ENCODE assay signal across 18 cellular contexts in genomic region chr10:117944676-117945447, GRCh38.
DNase-seq lines count a peak whose midpoint lies in the region; ATAC-seq, FAIRE-seq and TF ChIP-seq lines count a peak whose summit lies in the region.
"Had no signal": no experiment of that assay in that cellular context is flagged by ENCODE, and none has a peak within 500 bp of the region (broad histone marks: within the 10 kb centered on the region; RNA-seq: fewer than 3 reads in every experiment).

No MANE protein-coding gene starts in this region.

- POLR2A ChIA-PET in GM12878 (lab: Charles Lee), result no interaction called here

- BruUV-seq in GM12878 (replicated peaks; lab: Mats Ljungman, UMichigan), result no TSS peak

- CTCF ChIA-PET in GM12878 (lab: Yijun Ruan, JAX), result no interaction called here

- FAIRE-seq in GM12891 (lab: Jason Lieb, UNC), result no peak
- FAIRE-seq in GM12878 (lab: Jason Lieb, UNC), result no peak
- FAIRE-seq: D721Med had no signal

- TF ChIP-seq POLR2A in GM12891 (IDR thresholded peaks at IDR 0.05; ENCODE audit: low read depth, low read length) (no peak), GM12878 (IDR thresholded peaks at IDR 0.05; ENCODE audit: low read depth, low read length) (no peak)

- ATAC-seq in GM21390 (IDR thresholded peaks at IDR 0.05; ENCODE audit: unreplicated experiment) (peak; percentile 66), GM12878 (peak; percentile 79)
- ATAC-seq: GM23338 had no signal

- H4K20me1 ChIP-seq in GM12878 (ENCODE audit: control insufficient read depth, insufficient read depth), result no peaks in the 10 kb centered on the region

- TF ChIP-seq EP300 in GM12878 (IDR thresholded peaks at IDR 0.05; ENCODE audit: borderline replicate concordance in 1 of 2, control insufficient read depth in 1 of 2, low read depth in 2 of 2, low read length in 2 of 2), result no peak

- H3K9ac ChIP-seq in GM12878 (ENCODE audit: control insufficient read depth, insufficient read depth, low read length), result no peak overlapping the region

- no peaks in the 10 kb centered on the region; a peak in 1 of 4 replicates for H3K27me3 ChIP-seq in GM12878 (replicated peaks in 1 of 2; ENCODE audit: control insufficient read depth in 2 of 2, insufficient read depth in 2 of 2, low read length in 1 of 2)

- H3K4me2 ChIP-seq in GM12878 (ENCODE audit: control insufficient read depth, insufficient read depth), result no peak overlapping the region
- H3K4me2 ChIP-seq: GM23338 had no signal

- H3K36me3 ChIP-seq in GM12878 (ENCODE audit: control insufficient read depth in 2 of 2, insufficient read depth in 2 of 2, low read length in 1 of 2), result no peaks in the 10 kb centered on the region
- H3K36me3 ChIP-seq: BE2C, HAP-1 had no signal

- RAD21 ChIA-PET in GM12878 (lab: Charles Lee; ENCODE audit: unreplicated experiment), result interaction anchor here (0.6 kb wide), 1 partner anchor 1607 kb away, joined by 4 read pairs; no protein-coding TSS in a partner anchor

- H3K9me3 ChIP-seq in GM12878 (replicated peaks; ENCODE audit: control insufficient read depth, insufficient read depth, low read length), result no peaks in the 10 kb centered on the region
- H3K9me3 ChIP-seq: BE2C, HAP-1 had no signal

- 0% methylated on average over 2 of the region's 2 CpGs for WGBS in GM12878 (ENCODE audit: insufficient coverage, insufficient replicate concordance, low lambda C conversion rate, missing lambda C conversion rate)

- intact Hi-C loops in GM12878 (cut with micrococcal nuclease; ENCODE audit: unreplicated experiment), result no loop called here

- in situ Hi-C loops in GM12878 (cut with MboI), result no loop called here

- no peaks in the 10 kb centered on the region for H3K79me2 ChIP-seq in GM12878 (ENCODE audit: control insufficient read depth, insufficient read depth, low read length)

- H3K4me1 ChIP-seq in GM12878 (ENCODE audit: control insufficient read depth, insufficient read depth, low read length), result no peaks in the 10 kb centered on the region
- H3K4me1 ChIP-seq: BE2C, HAP-1 had no signal

- no peak overlapping the region for H3K4me3 ChIP-seq in GM12878
- H3K4me3 ChIP-seq: GM23338, HAP-1 had no signal

- DNase-seq in GM12891 (ENCODE audit: insufficient read length, low spot score), result no peak
- peak; percentile 65 for DNase-seq in MV-4-11 (lab: John Stamatoyannopoulos, UW)
- DNase-seq in GM12878 (ENCODE audit: low read depth, low spot score), result no peak
- DNase-seq in DMS 273 (lab: John Stamatoyannopoulos, UW; ENCODE audit: unreplicated experiment), result no peak
- DNase-seq in ureter (ENCODE audit: low spot score), result no peak
- no peak for DNase-seq in activated CD4-positive, alpha-beta T cell treated with anti-CD3 and anti-CD28 coated beads for 1 hour
- DNase-seq: BE2C, EL, Karpas-422, NCI-H1092, NCI-H1436 treated with DMSO at 0.1 percent for 48 hours, NCI-H2227 treated with DMSO at 0.1 percent for 48 hours, NCI-H510A, SHP77 had no signal

- SMC1A ChIA-PET in GM12878 (lab: Charles Lee; ENCODE audit: uncharacterized antibody, unreplicated experiment), result interaction anchor here (1.2 kb wide), 1 partner anchor 9 kb away, joined by 6 read pairs; no protein-coding TSS in a partner anchor

- no peak overlapping the region for H2AFZ ChIP-seq in GM12878 (ENCODE audit: control insufficient read depth, low read depth, low read length)
- H2AFZ ChIP-seq: GM23338 had no signal

- H3K27ac ChIP-seq in GM12878 (ENCODE audit: control insufficient read depth, insufficient read depth), result no peak overlapping the region

- no peak for TF ChIP-seq RAD21 in GM12878 (IDR thresholded peaks at IDR 0.05; ENCODE audit: insufficient read depth, low read depth, low read length)

- no peak for TF ChIP-seq CTCF in GM12878 (IDR thresholded peaks at IDR 0.05 in 2 of 3, conservative IDR thresholded peaks at IDR 0.05 in 1 of 3; ENCODE audit: control insufficient read depth in 2 of 3, extremely low read depth in 1 of 3, insufficient read depth in 1 of 3, low read depth in 3 of 3, low read length in 3 of 3)

TF ChIP-seq in GM12891, 5 proteins besides CTCF, POLR2A, EP300 and RAD21:
- no peak for TF ChIP-seq TAF1 (IDR thresholded peaks at IDR 0.05; ENCODE audit: low read depth, low read length)
- TF ChIP-seq PAX5 (IDR thresholded peaks at IDR 0.05; ENCODE audit: insufficient read depth, low read length, severe bottlenecking), result no peak
- peak; percentile 50 for TF ChIP-seq SPI1 (IDR thresholded peaks at IDR 0.05; ENCODE audit: low read depth, low read length)
- TF ChIP-seq POLR2AphosphoS5 (IDR thresholded peaks at IDR 0.05; ENCODE audit: low read depth, low read length), result no peak

TF ChIP-seq in GM12878, 131 proteins besides CTCF, POLR2A, EP300 and RAD21:
- TF ChIP-seq SPI1 (IDR thresholded peaks at IDR 0.05; ENCODE audit: borderline replicate concordance, insufficient read depth, low read depth, low read length) (peak; percentile 60; the same call in 1 of the 2 replicates), SMC3 (IDR thresholded peaks at IDR 0.05; ENCODE audit: borderline replicate concordance, low read length) (no peak), ATF7 (IDR thresholded peaks at IDR 0.05; ENCODE audit: low read depth) (0 out of 2 replicates have a peak, but pooled peaks have one; percentile 19)
TF ChIP-seq in GM12878: peak in this region for 2.
